Comparison of ENCODE assay signal across 8 cellular contexts in genomic region chr10:91220194-91220953, GRCh38. TPM values are rescaled to one million over a fixed set of nuclear protein-coding genes. Genes with fewer than 3 reads are reported as not detected.
DNase-seq lines count a peak whose midpoint lies in the region; ATAC-seq and TF ChIP-seq lines count a peak whose summit lies in the region.

TSS of gene PCGF5 (plus strand) at chr10:91220663. CDS start at chr10:91222872, 2,209 bp downstream.

- no peaks in the 10 kb centered on the region for H3K9me3 Mint-ChIP-seq in activated CD4-positive, alpha-beta T cell treated with anti-CD3 and anti-CD28 coated beads, Interleukin-2, amount 10 ng/mL, durations not matched to agents 7 days and 5 days

- TF ChIP-seq CTCF in BJ (IDR thresholded peaks at IDR 0.05; ENCODE audit: insufficient read depth, low read depth, low read length), result 0 out of 2 replicates have a peak, but pooled peaks have one; percentile 1
- no peak for TF ChIP-seq CTCF in coronary artery (IDR thresholded peaks at IDR 0.05)

- H3K4me3 ChIP-seq in BJ (ENCODE audit: low read depth, low read length) (peak within 1 kb of the TSS; percentile 70), coronary artery (peak within 1 kb of the TSS; percentile 89)

- no peaks in the 10 kb centered on the region for H3K27me3 ChIP-seq in BJ (ENCODE audit: control insufficient read depth, insufficient read depth, low read length)

- CTCF ChIA-PET in BJ (lab: Yijun Ruan, JAX), result interaction anchor here (0.7 to 1.0 kb wide), 2 partner anchors 8 to 310 kb away, joined by 3 read pairs; no protein-coding TSS in a partner anchor
- CTCF ChIA-PET in activated CD4-positive, alpha-beta T cell treated with anti-CD3 and anti-CD28 coated beads, Interleukin-2, amount 10 ng/mL, durations not matched to agents 7 days and 5 days (lab: Charles Lee), result interaction anchor here (1.2 to 1.9 kb wide), 3 partner anchors 10 to 57 kb away, joined by 3 to 6 read pairs (median 3); no protein-coding TSS in a partner anchor

- peaks cover 31% of the 10 kb centered on the region for H3K36me3 Mint-ChIP-seq in activated CD4-positive, alpha-beta T cell treated with anti-CD3 and anti-CD28 coated beads, Interleukin-2, amount 10 ng/mL, durations not matched to agents 7 days and 5 days (ENCODE audit: low read depth)

- peak; percentile 40 for DNase-seq in BJ (ENCODE audit: low read depth)
- DNase-seq in NCI-H510A treated with DMSO at 0.1 percent for 48 hours (lab: John Stamatoyannopoulos, UW), result peak; percentile 88
- DNase-seq in activated CD4-positive, alpha-beta T cell treated with anti-CD3 and anti-CD28 coated beads, Interleukin-2, amount 10 ng/mL, durations not matched to agents 7 days and 5 days, result peak; percentile 90
- peak; percentile 92 for DNase-seq in coronary artery (ENCODE audit: low spot score)
- DNase-seq in left lobe of liver (ENCODE audit: low spot score), result peak; percentile 96
- peak; percentile 90 to 92 for DNase-seq in stimulated activated CD4-positive, alpha-beta T cell treated with anti-CD3 and anti-CD28 coated beads, Interleukin-2, amount 100 ng/mL, for 24 hours

- peak within 1 kb of the TSS; percentile 87 for H3K4me3 Mint-ChIP-seq in activated CD4-positive, alpha-beta T cell treated with anti-CD3 and anti-CD28 coated beads, Interleukin-2, amount 10 ng/mL, durations not matched to agents 7 days and 5 days

- ATAC-seq in GM19035 (IDR thresholded peaks at IDR 0.05; ENCODE audit: unreplicated experiment) (peak; percentile 94), HG03342 (IDR thresholded peaks at IDR 0.05; ENCODE audit: unreplicated experiment) (peak; percentile 95), left lobe of liver (peak; percentile 97)

- no peaks in the 10 kb centered on the region for H3K36me3 ChIP-seq in BJ (ENCODE audit: control insufficient read depth, insufficient read depth, low read length)

- H3K27ac ChIP-seq in coronary artery, result peak within 1 kb of the TSS; percentile 86 to 93

- peaks cover 45% of the 10 kb centered on the region for H3K4me1 Mint-ChIP-seq in activated CD4-positive, alpha-beta T cell treated with anti-CD3 and anti-CD28 coated beads, Interleukin-2, amount 10 ng/mL, durations not matched to agents 7 days and 5 days

- peak within 1 kb of the TSS; percentile 90 for H3K27ac Mint-ChIP-seq in activated CD4-positive, alpha-beta T cell treated with anti-CD3 and anti-CD28 coated beads, Interleukin-2, amount 10 ng/mL, durations not matched to agents 7 days and 5 days

- POLR2A ChIA-PET in BJ (lab: Charles Lee), result no interaction called here
- POLR2A ChIA-PET in activated CD4-positive, alpha-beta T cell treated with anti-CD3 and anti-CD28 coated beads, Interleukin-2, amount 10 ng/mL, durations not matched to agents 7 days and 5 days (lab: Charles Lee), result interaction anchor here (1.4 kb wide), 1 partner anchor 57 kb away, joined by 3 read pairs; no protein-coding TSS in a partner anchor

- H3K27me3 Mint-ChIP-seq in activated CD4-positive, alpha-beta T cell treated with anti-CD3 and anti-CD28 coated beads, Interleukin-2, amount 10 ng/mL, durations not matched to agents 7 days and 5 days, result no peaks in the 10 kb centered on the region

RNA-seq across cellular contexts. Expression of gene PCGF5, which starts in this region (rescaled TPM):
- polyA plus RNA-seq in BJ (2011; rRNA removed), result 10.7 and 18.9 TPM in 2 replicates
- polyA minus RNA-seq in BJ (2011; rRNA and poly(A)+ RNA removed), result 16.8 and 20.4 TPM in 2 replicates
- 10 to 100 TPM; 49.3 to 62.0 TPM for total RNA-seq in activated CD4-positive, alpha-beta T cell treated with anti-CD3 and anti-CD28 coated beads, Interleukin-2, amount 10 ng/mL, durations not matched to agents 7 days and 5 days
- 25.0 TPM for total RNA-seq in left lobe of liver

Comparison
In these comparisons a context has a peak if more than half of its experiments do, and no peak if none do; other contexts are left out.
1. Peak in every context shown above with its lines: DNase-seq, ATAC-seq, H3K4me3 ChIP-seq and H3K27ac ChIP-seq.
2. DNase-seq: peak in every context shown above with its lines; median percentile 96 in left lobe of liver; 92 in coronary artery; 91 in stimulated activated CD4-positive, alpha-beta T cell treated with anti-CD3 and anti-CD28 coated beads, Interleukin-2, amount 100 ng/mL, for 24 hours; 90 in activated CD4-positive, alpha-beta T cell treated with anti-CD3 and anti-CD28 coated beads, Interleukin-2, amount 10 ng/mL, durations not matched to agents 7 days and 5 days; 88 in NCI-H510A treated with DMSO at 0.1 percent for 48 hours; 40 in BJ.